ENCODE assay signal across 25 cellular contexts in the genomic region with DNA sequence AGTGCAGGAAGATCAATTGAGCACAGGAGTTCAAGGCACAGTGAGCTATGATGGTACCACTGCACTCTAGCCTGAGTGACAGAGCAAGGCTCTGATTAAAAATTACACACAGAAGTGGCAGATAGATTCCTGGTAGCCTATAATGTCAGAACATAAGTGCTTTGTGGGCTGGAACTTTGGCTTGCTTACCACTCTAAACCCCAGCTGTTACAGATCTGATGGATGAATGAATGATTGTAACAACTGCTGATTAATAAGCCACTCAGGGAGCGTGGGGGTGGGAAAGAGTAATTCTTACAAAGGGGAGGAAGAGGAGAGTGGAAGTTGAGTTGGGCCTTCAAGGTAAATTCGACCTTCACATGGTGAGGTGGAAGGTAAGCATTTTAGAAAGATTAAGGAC.
"Had no signal": no experiment of that assay in that cellular context is flagged by ENCODE, and none has a peak within 500 bp of the region (broad histone marks: within the 10 kb centered on the region; RNA-seq: fewer than 3 reads in every experiment).

No MANE protein-coding gene starts in this region.

- H3K4me1 ChIP-seq: body of pancreas, colonic mucosa, pancreas, prostate gland, spleen, testis, transverse colon had no signal

- H3K4me3 Mint-ChIP-seq: activated naive CD8-positive, alpha-beta T cell; naive B cell had no signal

- DNase-seq: activated CD4-positive, alpha-beta T cell treated with anti-CD3 and anti-CD28 coated beads for 4 hours; activated CD4-positive, alpha-beta T cell treated with anti-CD3 and anti-CD28 coated beads, Interleukin-2, amount 50 U/mL, for 48 hours; activated CD4-positive, CD25-positive, alpha-beta regulatory T cell; activated CD8-positive, alpha-beta memory T cell treated with anti-CD3 and anti-CD28 coated beads, Interleukin-2, amount 50 U/mL, for 4 hours; activated T-cell treated with anti-CD3 and anti-CD28 coated beads, Interleukin-2, amount 50 U/mL, for 1 hour; aorta; body of pancreas; cerebellar nuclear complex; colonic mucosa; effector CD8-positive, alpha-beta T cell; gastrocnemius medialis; glutamatergic neuron; left ventricle myocardium superior; naive B cell; nucleus accumbens; pancreas; retina; spleen; stimulated activated naive CD8-positive, alpha-beta T cell treated with anti-CD3 and anti-CD28 coated beads, Interleukin-15, Interleukin-2, amounts not matched to agents 100 U/mL and 50 U/mL, for 24 hours; T-helper 1 cell; testis; transverse colon had no signal

- H3K27ac Mint-ChIP-seq: activated naive CD8-positive, alpha-beta T cell; activated T-helper 2 cell treated with anti-CD3 and anti-CD28 coated beads, Interferon-gamma antibody, Interleukin-2, Interleukin-4, amounts not matched to agents 10 μg/mL and 5 μg/mL and 100 μg/mL, durations not matched to agents 14 hours and 24 hours and 36 hours had no signal

- ATAC-seq: body of pancreas; gastrocnemius medialis; left ventricle myocardium superior; pancreas; stimulated activated naive CD8-positive, alpha-beta T cell treated with anti-CD3 and anti-CD28 coated beads, Interleukin-15, Interleukin-2, amounts not matched to agents 100 U/mL and 50 U/mL, for 24 hours had no signal

- H3K9me3 ChIP-seq: body of pancreas, colonic mucosa, gastrocnemius medialis, pancreas, prostate gland, spleen, testis, transverse colon had no signal

- H3K27me3 Mint-ChIP-seq: activated naive CD8-positive, alpha-beta T cell; naive B cell had no signal

- H3K4me3 ChIP-seq: body of pancreas, colonic mucosa, gastrocnemius medialis, pancreas, prostate gland, spleen, testis, transverse colon had no signal

- H3K27me3 ChIP-seq: body of pancreas, colonic mucosa, gastrocnemius medialis, pancreas, spleen, testis, transverse colon had no signal

- H3K9me3 Mint-ChIP-seq: activated T-helper 2 cell treated with anti-CD3 and anti-CD28 coated beads, Interferon-gamma antibody, Interleukin-2, Interleukin-4, amounts not matched to agents 10 μg/mL and 5 μg/mL and 100 μg/mL, durations not matched to agents 14 hours and 24 hours and 36 hours; naive B cell had no signal

- H3K27ac ChIP-seq: body of pancreas, colonic mucosa, gastrocnemius medialis, pancreas, prostate gland, spleen, testis, transverse colon had no signal

- H3K36me3 ChIP-seq: colonic mucosa had no signal
